ENCODE assay signal across 8 cellular contexts in the genomic region with DNA sequence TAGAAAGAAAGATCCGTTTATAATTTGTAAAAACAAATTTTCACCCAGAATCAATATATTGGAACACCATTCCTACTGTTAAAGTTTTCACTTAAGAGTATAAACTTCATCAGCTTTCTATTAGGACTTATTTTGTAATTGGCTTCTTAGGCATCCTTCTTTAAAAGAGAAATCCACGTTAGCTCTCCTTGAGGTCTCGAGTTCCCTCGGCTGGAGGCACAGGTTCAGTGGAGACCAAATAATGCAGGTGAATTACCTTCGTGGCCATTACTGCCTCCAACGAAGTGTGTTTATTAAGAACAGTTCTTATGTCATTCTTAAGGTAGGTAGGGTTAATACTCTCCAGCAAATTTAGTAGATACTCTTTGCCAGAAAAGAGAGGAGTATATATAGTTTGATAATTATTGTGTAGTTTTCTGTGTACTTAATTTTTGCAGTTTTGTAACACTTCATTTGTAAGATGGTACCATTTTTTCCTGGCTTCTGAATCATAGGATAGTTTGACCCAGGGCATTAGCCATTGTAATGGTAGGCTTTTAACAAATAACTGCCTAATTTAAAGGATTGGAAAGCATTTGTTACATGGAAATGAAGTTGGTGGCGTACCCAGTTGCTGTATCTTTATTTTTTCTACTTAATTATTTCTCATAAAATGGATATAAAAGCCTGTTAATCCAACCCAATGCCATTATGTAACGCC. TPM values are rescaled to one million over a fixed set of nuclear protein-coding genes. Genes with fewer than 3 reads are reported as not detected.
A peak's percentile ranks its signal among the peaks of the same experiment; 100 is the strongest.
DNase-seq lines count a peak whose midpoint lies in the region; ATAC-seq and TF ChIP-seq lines count a peak whose summit lies in the region.

No MANE protein-coding gene starts in this region.

- peaks cover 24% of the 10 kb centered on the region for H3K36me3 Mint-ChIP-seq in T-helper 17 cell (ENCODE audit: low read depth)

- ATAC-seq in HCT116 (no peak), T-helper 17 cell (no peak), sciatic nerve (no peak), GM19324 (IDR thresholded peaks at IDR 0.05; ENCODE audit: low FRiP score, unreplicated experiment) (no peak), GM19328 (IDR thresholded peaks at IDR 0.05; ENCODE audit: unreplicated experiment) (no peak)

- H3K27me3 Mint-ChIP-seq in T-helper 17 cell: no peaks in the 10 kb centered on the region

- TF ChIP-seq CTCF in HCT116 (IDR thresholded peaks at IDR 0.05 in 2 of 3, conservative IDR thresholded peaks at IDR 0.05 in 1 of 3; ENCODE audit: borderline replicate concordance in 1 of 3, insufficient read depth in 1 of 3, low read depth in 2 of 3, low read length in 2 of 3) (no peak), foreskin fibroblast (IDR thresholded peaks at IDR 0.05; ENCODE audit: low read depth, low read length) (no peak)

- H3K27ac Mint-ChIP-seq in T-helper 17 cell: peak overlapping the region; percentile 96

- H3K9me2 ChIP-seq in HCT116 (ENCODE audit: insufficient read depth): no peaks in the 10 kb centered on the region

- no peak for TF ChIP-seq RAD21 in HCT116 (IDR thresholded peaks at IDR 0.05; ENCODE audit: low read depth)

- peak overlapping the region; percentile 69 to 96 for H3K4me3 ChIP-seq in HCT116 (replicated peaks in 1 of 2; ENCODE audit: low read depth in 1 of 2, low read length in 2 of 2)
- H3K4me3 ChIP-seq in foreskin fibroblast (ENCODE audit: low read depth in 1 of 2, low read length in 2 of 2): peak overlapping the region; percentile 75
- H3K4me3 ChIP-seq in skin epidermis: peak overlapping the region; percentile 70 to 99 (median 96)

- H3K4me1 ChIP-seq in HCT116 (ENCODE audit: control insufficient read depth in 1 of 2, insufficient read depth in 2 of 2, low read length in 2 of 2): peaks cover 13 to 23% of the 10 kb centered on the region in 2 experiments

- H3K4me3 Mint-ChIP-seq in T-helper 17 cell: peak overlapping the region; percentile 95

- no peaks in the 10 kb centered on the region for H3K27me3 ChIP-seq in HCT116 (ENCODE audit: insufficient read depth, low read length)

- intact Hi-C loops in HCT116 (cut with micrococcal nuclease) (loop anchor here (1.0 to 5.0 kb wide), 4 partner anchors 67 to 361 kb away; a partner anchor contains a TSS), sciatic nerve (cut with DNase I) (no loop called here)

- H4K20me1 ChIP-seq in HCT116 (ENCODE audit: insufficient read depth): peaks cover 17% of the 10 kb centered on the region; the same call in 1 of the 2 replicates

- BruUV-seq in HCT116 (replicated peaks; lab: Mats Ljungman, UMichigan): TSS peak; percentile 30

- H2AFZ ChIP-seq in HCT116 (ENCODE audit: low read depth, low read length, poor library complexity, severe bottlenecking): no peak overlapping the region

- H3K4me1 Mint-ChIP-seq in T-helper 17 cell: peaks cover 48% of the 10 kb centered on the region

- H3K79me2 ChIP-seq in HCT116 (ENCODE audit: insufficient read depth, low read length): peaks cover 57% of the 10 kb centered on the region

- peak overlapping the region; percentile 99 for H3K4me2 ChIP-seq in HCT116 (ENCODE audit: low read length)

- H3K9me3 ChIP-seq in HCT116 (ENCODE audit: control insufficient read depth in 1 of 2, insufficient read depth in 1 of 2, low read depth in 1 of 2, low read length in 2 of 2): no peaks in the 10 kb centered on the region
- H3K9me3 ChIP-seq in T-helper 17 cell (ENCODE audit: control insufficient read depth, low read length, poor library complexity, severe bottlenecking): no peaks in the 10 kb centered on the region

- DNase-seq in HCT116 (ENCODE audit: low read depth, low spot score) (no peak), T-helper 17 cell (no peak), foreskin fibroblast (no peak), sciatic nerve (ENCODE audit: low spot score) (no peak), cortex of kidney (lab: John Stamatoyannopoulos, UW) (no peak)

- CTCF ChIA-PET in HCT116 (lab: Charles Lee): interaction anchor here (0.6 to 2.4 kb wide), 14 partner anchors 10 to 359 kb away, joined by 3 to 18 read pairs (median 6); no protein-coding TSS in a partner anchor

- POLR2A ChIA-PET in HCT116 (lab: Charles Lee): interaction anchor here (1.3 kb wide), 1 partner anchor 298 kb away, joined by 3 read pairs; no protein-coding TSS in a partner anchor

- peaks cover 34 to 41% of the 10 kb centered on the region in 2 experiments for H3K36me3 ChIP-seq in HCT116 (ENCODE audit: control insufficient read depth in 1 of 2, insufficient read depth in 2 of 2, low read length in 2 of 2)

- TF ChIP-seq POLR2A in HCT116 (IDR thresholded peaks at IDR 0.05; ENCODE audit: borderline replicate concordance, extremely low read depth, insufficient read depth, insufficient read length): no peak

- peak overlapping the region; percentile 83 for H3K27ac ChIP-seq in HCT116 (ENCODE audit: low read depth, low read length)
- H3K27ac ChIP-seq in skin epidermis: peak overlapping the region in 19 of 21 experiments; percentile 16 to 94 (median 89)

- RAD21 ChIA-PET in HCT116 (lab: Charles Lee; ENCODE audit: low non-redundant PET in 1 of 2, low total read pairs in 2 of 2, uncharacterized antibody in 2 of 2, unreplicated experiment in 2 of 2): interaction anchor here (0.6 to 0.9 kb wide), 2 partner anchors 32 to 300 kb away, joined by 3 to 4 read pairs; no protein-coding TSS in a partner anchor

- peak overlapping the region; percentile 91 for H3K9ac ChIP-seq in HCT116 (ENCODE audit: low read length)

TF ChIP-seq in HCT116, 20 proteins besides CTCF, POLR2A, EP300 and RAD21:
- TF ChIP-seq ELF1 (IDR thresholded peaks at IDR 0.05; ENCODE audit: borderline replicate concordance, low read depth) (no peak), CEBPB (IDR thresholded peaks at IDR 0.05; ENCODE audit: low read depth) (no peak), EZH2phosphoT487 (IDR thresholded peaks at IDR 0.05; ENCODE audit: borderline replicate concordance) (no peak), POLR2AphosphoS5 (IDR thresholded peaks at IDR 0.05; ENCODE audit: low read depth, low read length) (no peak), YY1 (IDR thresholded peaks at IDR 0.05; ENCODE audit: extremely low read depth, insufficient replicate concordance, low read depth, low read length) (no peak), EZH2 (IDR thresholded peaks at IDR 0.05) (no peak), SP1 (IDR thresholded peaks at IDR 0.05; ENCODE audit: low read depth) (0 out of 2 replicates have a peak, but pooled peaks have one; percentile 20), ZFX (IDR thresholded peaks at IDR 0.05) (no peak), EGR1 (IDR thresholded peaks at IDR 0.05; ENCODE audit: low read depth) (0 out of 2 replicates have a peak, but pooled peaks have one; percentile 10), SIN3A (IDR thresholded peaks at IDR 0.05; ENCODE audit: low read depth) (no peak), FOSL1 (IDR thresholded peaks at IDR 0.05; ENCODE audit: low read depth) (no peak)
- TF ChIP-seq, protein P1, sequence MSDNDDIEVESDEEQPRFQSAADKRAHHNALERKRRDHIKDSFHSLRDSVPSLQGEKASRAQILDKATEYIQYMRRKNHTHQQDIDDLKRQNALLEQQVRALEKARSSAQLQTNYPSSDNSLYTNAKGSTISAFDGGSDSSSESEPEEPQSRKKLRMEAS (IDR thresholded peaks at IDR 0.05): no peak
- TF ChIP-seq, protein P2, sequence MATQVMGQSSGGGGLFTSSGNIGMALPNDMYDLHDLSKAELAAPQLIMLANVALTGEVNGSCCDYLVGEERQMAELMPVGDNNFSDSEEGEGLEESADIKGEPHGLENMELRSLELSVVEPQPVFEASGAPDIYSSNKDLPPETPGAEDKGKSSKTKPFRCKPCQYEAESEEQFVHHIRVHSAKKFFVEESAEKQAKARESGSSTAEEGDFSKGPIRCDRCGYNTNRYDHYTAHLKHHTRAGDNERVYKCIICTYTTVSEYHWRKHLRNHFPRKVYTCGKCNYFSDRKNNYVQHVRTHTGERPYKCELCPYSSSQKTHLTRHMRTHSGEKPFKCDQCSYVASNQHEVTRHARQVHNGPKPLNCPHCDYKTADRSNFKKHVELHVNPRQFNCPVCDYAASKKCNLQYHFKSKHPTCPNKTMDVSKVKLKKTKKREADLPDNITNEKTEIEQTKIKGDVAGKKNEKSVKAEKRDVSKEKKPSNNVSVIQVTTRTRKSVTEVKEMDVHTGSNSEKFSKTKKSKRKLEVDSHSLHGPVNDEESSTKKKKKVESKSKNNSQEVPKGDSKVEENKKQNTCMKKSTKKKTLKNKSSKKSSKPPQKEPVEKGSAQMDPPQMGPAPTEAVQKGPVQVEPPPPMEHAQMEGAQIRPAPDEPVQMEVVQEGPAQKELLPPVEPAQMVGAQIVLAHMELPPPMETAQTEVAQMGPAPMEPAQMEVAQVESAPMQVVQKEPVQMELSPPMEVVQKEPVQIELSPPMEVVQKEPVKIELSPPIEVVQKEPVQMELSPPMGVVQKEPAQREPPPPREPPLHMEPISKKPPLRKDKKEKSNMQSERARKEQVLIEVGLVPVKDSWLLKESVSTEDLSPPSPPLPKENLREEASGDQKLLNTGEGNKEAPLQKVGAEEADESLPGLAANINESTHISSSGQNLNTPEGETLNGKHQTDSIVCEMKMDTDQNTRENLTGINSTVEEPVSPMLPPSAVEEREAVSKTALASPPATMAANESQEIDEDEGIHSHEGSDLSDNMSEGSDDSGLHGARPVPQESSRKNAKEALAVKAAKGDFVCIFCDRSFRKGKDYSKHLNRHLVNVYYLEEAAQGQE (IDR thresholded peaks at IDR 0.05; ENCODE audit: low read depth): no peak

RNA-seq across cellular contexts. Expression of a gene that starts 2.2 kb away (rescaled TPM):
- 261 TPM for total RNA-seq in HCT116 (2021; ENCODE audit: unreplicated experiment)
- 262 and 272 TPM in 2 replicates for polyA plus RNA-seq in HCT116 (2012)
- total RNA-seq in T-helper 17 cell: 100 to 1,000 TPM; 872 to 886 TPM
- total RNA-seq in sciatic nerve: 340 TPM
